ENCODE assay signal across 14 cellular contexts in the genomic region with DNA sequence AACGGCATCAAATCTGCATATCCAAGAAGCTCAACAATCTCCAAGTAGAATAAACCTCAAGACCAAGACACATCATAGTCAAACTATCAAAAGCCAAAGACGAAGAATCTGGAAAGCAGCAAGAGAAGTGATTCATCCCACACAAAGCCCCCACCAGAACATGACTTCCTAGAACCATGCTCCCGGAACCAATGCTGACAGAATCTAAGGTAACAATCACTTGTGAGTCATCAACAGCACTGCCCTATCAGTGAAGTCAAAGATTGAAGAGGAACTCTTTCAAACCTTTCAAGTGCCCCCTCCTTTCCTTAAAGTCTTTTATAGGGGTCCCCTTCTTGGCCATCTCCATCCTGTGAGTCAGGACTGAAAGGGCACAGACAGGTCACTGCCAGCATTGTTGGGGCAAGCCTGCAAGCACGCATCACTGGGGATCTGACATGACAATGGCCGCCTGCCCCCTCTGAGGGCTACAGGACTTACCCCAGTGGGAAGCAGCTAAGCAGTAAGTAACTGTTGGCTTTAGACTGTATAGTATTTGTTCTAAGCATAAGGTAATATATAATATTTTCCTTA. TPM values are rescaled to one million over a fixed set of nuclear protein-coding genes. Genes with fewer than 3 reads are reported as not detected.
DNase-seq lines count a peak whose midpoint lies in the region; ATAC-seq, FAIRE-seq and TF ChIP-seq lines count a peak whose summit lies in the region.
"Had no signal": no experiment of that assay in that cellular context is flagged by ENCODE, and none has a peak within 500 bp of the region (broad histone marks: within the 10 kb centered on the region; RNA-seq: fewer than 3 reads in every experiment).

TSS of gene CCDC70 (plus strand) at position 242 of the 573 bp plus-strand sequence. CDS start 3,443 bp downstream, outside the sequence.

- intact Hi-C loops in endothelial cell of umbilical vein (cut with micrococcal nuclease) = no loop called here

- H3K27ac Mint-ChIP-seq in progenitor cell of endocrine pancreas = no peak within 1 kb of the TSS
- H3K27ac Mint-ChIP-seq: CD4-positive, alpha-beta memory T cell had no signal

- CTCF ChIA-PET in endothelial cell of umbilical vein (lab: Charles Lee) = interaction anchor here (1.0 to 2.1 kb wide), 5 partner anchors 10 to 176 kb away, joined by 3 to 7 read pairs (median 4); partner anchors contain the start of gene TMEM272

- no peaks in the 10 kb centered on the region for H4K20me1 ChIP-seq in endothelial cell of umbilical vein (replicated peaks; ENCODE audit: control insufficient read depth, extremely low read depth, insufficient read depth, low read length)

- peaks cover 15% of the 10 kb centered on the region for H3K27me3 Mint-ChIP-seq in progenitor cell of endocrine pancreas

- no peak within 1 kb of the TSS for H3K4me3 ChIP-seq in endothelial cell of umbilical vein (replicated peaks in 1 of 3; ENCODE audit: insufficient read depth in 1 of 3, low read depth in 1 of 3, low read length in 3 of 3)
- H3K4me3 ChIP-seq: uterus had no signal

- peak; percentile 47 for DNase-seq in stimulated activated CD4-positive, alpha-beta T cell treated with anti-CD3 and anti-CD28 coated beads, Interleukin-1b, Interleukin-23, amount 100 ng/mL, for 48 hours
- DNase-seq in stimulated activated CD4-positive, alpha-beta T cell treated with anti-CD3 and anti-CD28 coated beads, Interleukin-4, amount 100 ng/mL, for 1 hour = no peak
- DNase-seq in endothelial cell of umbilical vein (ENCODE audit: low read depth, low spot score) (peak; percentile 36), urothelium cell line (ENCODE audit: low spot score) (peak; percentile 21), NCI-H82 (lab: John Stamatoyannopoulos, UW) (no peak), AG08396 (ENCODE audit: low spot score) (no peak), progenitor cell of endocrine pancreas (ENCODE audit: low spot score, unreplicated experiment) (no peak)
- DNase-seq: CD4-positive, alpha-beta memory T cell; GOT3; midbrain; uterus; WERI-Rb-1 had no signal

- H3K36me3 Mint-ChIP-seq in progenitor cell of endocrine pancreas (ENCODE audit: insufficient read depth) = no peaks in the 10 kb centered on the region
- H3K36me3 Mint-ChIP-seq: CD4-positive, alpha-beta memory T cell had no signal

- H3K9me3 Mint-ChIP-seq in progenitor cell of endocrine pancreas (ENCODE audit: low read depth) = no peaks in the 10 kb centered on the region
- H3K9me3 Mint-ChIP-seq: CD4-positive, alpha-beta memory T cell had no signal

- dilution Hi-C loops in endothelial cell of umbilical vein (cut with MboI; ENCODE audit: extremely low pct_ligation_motif_present, low sequenced_read_pairs) = no loop called here

- H3K79me2 ChIP-seq in endothelial cell of umbilical vein (ENCODE audit: control insufficient read depth, insufficient read depth, low read length) = no peaks in the 10 kb centered on the region

- H2AFZ ChIP-seq in endothelial cell of umbilical vein (ENCODE audit: low read depth, low read length) = peak within 1 kb of the TSS; percentile 12

- 0 out of 3 replicates have a peak, but pooled peaks have one; percentile 25 for ATAC-seq in SK-N-SH treated with all-trans-retinoic acid at 6 μM for 48 hours
- ATAC-seq: Panc1 had no signal

- H3K27me3 ChIP-seq in endothelial cell of umbilical vein (ENCODE audit: control insufficient read depth in 2 of 2, insufficient read depth in 2 of 2, low read length in 2 of 2) = peaks cover 4 to 12% of the 10 kb centered on the region in 2 experiments
- H3K27me3 ChIP-seq: uterus had no signal

- no peak within 1 kb of the TSS for H3K4me3 Mint-ChIP-seq in progenitor cell of endocrine pancreas (ENCODE audit: low read depth)
- H3K4me3 Mint-ChIP-seq: CD4-positive, alpha-beta memory T cell had no signal

- no peak for TF ChIP-seq POLR2A in endothelial cell of umbilical vein (IDR thresholded peaks at IDR 0.05; ENCODE audit: low read depth, low read length)

- no peaks in the 10 kb centered on the region for H3K9me1 ChIP-seq in endothelial cell of umbilical vein (replicated peaks; ENCODE audit: control insufficient read depth, extremely low read depth, insufficient read depth, low read length)

- POLR2A ChIA-PET in endothelial cell of umbilical vein (lab: Charles Lee) = no interaction called here

- FAIRE-seq in endothelial cell of umbilical vein (lab: Jason Lieb, UNC) (peak; percentile 89), urothelium cell line (lab: Jason Lieb, UNC) (no peak)

- peaks cover 12% of the 10 kb centered on the region for H3K4me1 ChIP-seq in endothelial cell of umbilical vein (ENCODE audit: control insufficient read depth, extremely low read depth, insufficient read depth, low read length)
- H3K4me1 ChIP-seq: uterus had no signal

- peaks cover 14% of the 10 kb centered on the region for H3K4me1 Mint-ChIP-seq in progenitor cell of endocrine pancreas (ENCODE audit: low read depth)

- H3K4me2 ChIP-seq in endothelial cell of umbilical vein (ENCODE audit: insufficient read depth, low read length) = peak within 1 kb of the TSS; percentile 11

- TF ChIP-seq CTCF in endothelial cell of umbilical vein (IDR thresholded peaks at IDR 0.05; ENCODE audit: extremely low read depth in 1 of 2, insufficient read depth in 1 of 2, low read depth in 1 of 2, low read length in 2 of 2) = no peak
- no peak for TF ChIP-seq CTCF in progenitor cell of endocrine pancreas (IDR thresholded peaks at IDR 0.05; ENCODE audit: unreplicated experiment)

- H3K9me3 ChIP-seq in endothelial cell of umbilical vein (replicated peaks; ENCODE audit: control insufficient read depth, insufficient read depth, low read length) = no peaks in the 10 kb centered on the region
- H3K9me3 ChIP-seq: uterus had no signal

- H3K36me3 ChIP-seq in endothelial cell of umbilical vein (ENCODE audit: control insufficient read depth in 2 of 2, extremely low read depth in 1 of 2, insufficient read depth in 2 of 2, low read length in 2 of 2) = no peaks in the 10 kb centered on the region
- H3K36me3 ChIP-seq: uterus, WERI-Rb-1 had no signal

- no peak within 1 kb of the TSS for H3K27ac ChIP-seq in endothelial cell of umbilical vein (ENCODE audit: insufficient read depth, low read depth, low read length)
- H3K27ac ChIP-seq: uterus, WERI-Rb-1 had no signal

- no TSS peak for BruUV-seq in endothelial cell of umbilical vein (replicated peaks; lab: Mats Ljungman, UMichigan)

- H3K9ac ChIP-seq in endothelial cell of umbilical vein (replicated peaks; ENCODE audit: extremely low read depth, insufficient read depth, low read length) = no peak within 1 kb of the TSS

TF ChIP-seq in SK-N-SH treated with all-trans-retinoic acid at 6 μM for 48 hours, 23 proteins besides CTCF, POLR2A, EP300 and RAD21 (continues in another document):
- TF ChIP-seq ARNTL (CRISPR knock-in tag; IDR thresholded peaks at IDR 0.05; ENCODE audit: borderline replicate concordance, low read depth) (no peak), CSDC2 (CRISPR knock-in tag; IDR thresholded peaks at IDR 0.05) (no peak), PPARA (CRISPR knock-in tag; IDR thresholded peaks at IDR 0.05; ENCODE audit: borderline replicate concordance) (no peak), TOX (CRISPR knock-in tag; IDR thresholded peaks at IDR 0.05; ENCODE audit: borderline replicate concordance) (no peak), POU6F1 (CRISPR knock-in tag; IDR thresholded peaks at IDR 0.05; ENCODE audit: borderline replicate concordance, low read depth) (no peak), ESRRG (CRISPR knock-in tag; IDR thresholded peaks at IDR 0.05) (no peak)

TF ChIP-seq in endothelial cell of umbilical vein, 7 proteins besides CTCF, POLR2A, EP300 and RAD21:
- TF ChIP-seq EZH2 (IDR thresholded peaks at IDR 0.05; ENCODE audit: borderline replicate concordance, low read depth, low read length, severe bottlenecking) (no peak), MYC (IDR thresholded peaks at IDR 0.05; ENCODE audit: low read depth, low read length) (no peak), MAX (IDR thresholded peaks at IDR 0.05; ENCODE audit: insufficient read depth, insufficient read length) (no peak), FOS (IDR thresholded peaks at IDR 0.05; ENCODE audit: borderline replicate concordance, insufficient read depth, low read length) (peak; percentile 92), GATA2 (IDR thresholded peaks at IDR 0.05; ENCODE audit: insufficient read depth, insufficient read length, low read depth, low read length) (peak; percentile 79), POLR2AphosphoS5 (IDR thresholded peaks at IDR 0.05; ENCODE audit: insufficient read depth, low read depth, low read length) (peak; percentile 34), JUN (IDR thresholded peaks at IDR 0.05; ENCODE audit: borderline replicate concordance, insufficient read depth, insufficient read length, low read depth) (peak; percentile 56)

RNA-seq across cellular contexts. Expression of gene CCDC70, which starts in this region (rescaled TPM):
- total RNA-seq in endothelial cell of umbilical vein (not detected in 2 replicates), progenitor cell of endocrine pancreas (not detected in 2 replicates)
- not detected in 2 replicates for polyA plus RNA-seq in endothelial cell of umbilical vein
- not detected in 2 replicates for polyA plus RNA-seq in endothelial cell of umbilical vein (2011; cell fraction: cytosol; rRNA removed)
- not detected in 2 replicates for polyA plus RNA-seq in endothelial cell of umbilical vein (2011; cell fraction: nucleus; rRNA removed)
- not detected in 2 replicates for polyA plus RNA-seq in endothelial cell of umbilical vein (2012)
- not detected in 2 replicates for polyA minus RNA-seq in endothelial cell of umbilical vein
- not detected for polyA minus RNA-seq in endothelial cell of umbilical vein (2011; cell fraction: cytosol; rRNA and poly(A)+ RNA removed)
- not detected in 2 replicates for polyA minus RNA-seq in endothelial cell of umbilical vein (2011; cell fraction: nucleus; rRNA and poly(A)+ RNA removed)
- total RNA-seq: CD4-positive, alpha-beta memory T cell; uterus had no signal
- polyA plus RNA-seq: CD4-positive, alpha-beta memory T cell had no signal

Comparison
In these comparisons a context has a peak if more than half of its experiments do, and no peak if none do; other contexts are left out.
1. DNase-seq: peak in stimulated activated CD4-positive, alpha-beta T cell treated with anti-CD3 and anti-CD28 coated beads, Interleukin-1b, Interleukin-23, amount 100 ng/mL, for 48 hours (single experiment) and urothelium cell line (single experiment); none in stimulated activated CD4-positive, alpha-beta T cell treated with anti-CD3 and anti-CD28 coated beads, Interleukin-4, amount 100 ng/mL, for 1 hour (single experiment), NCI-H82 (single experiment), AG08396 (single experiment) and progenitor cell of endocrine pancreas (single experiment).
2. Peak in DNase-seq and H3K4me2 ChIP-seq in endothelial cell of umbilical vein; RNA of the gene not detected or under 1 TPM.